In genomic region chr20:34377072-34377847, GRCh38 we compare ENCODE assay signal across 1 cellular context.
TF ChIP-seq lines count a peak whose summit lies in the region.

No MANE protein-coding gene starts in this region.

TF ChIP-seq in GM23338, 12 proteins besides CTCF, POLR2A, EP300 and RAD21 (continued from another document):
- TF ChIP-seq EZH2 (IDR thresholded peaks at IDR 0.05; ENCODE audit: low read depth, unreplicated experiment) = no peak
- no peak for TF ChIP-seq NANOG (IDR thresholded peaks at IDR 0.05; ENCODE audit: borderline replicate concordance)
- TF ChIP-seq POLR2AphosphoS5 (IDR thresholded peaks at IDR 0.05; ENCODE audit: low read depth) = no peak
- TF ChIP-seq ZNF114 (CRISPR knock-in tag; IDR thresholded peaks at IDR 0.05) = no peak
- TF ChIP-seq EZH2phosphoT487 (IDR thresholded peaks at IDR 0.05; ENCODE audit: unreplicated experiment) = no peak
- TF ChIP-seq CREB1 (CRISPR knock-in tag; IDR thresholded peaks at IDR 0.05; ENCODE audit: low read depth) = no peak
- no peak for TF ChIP-seq REST (IDR thresholded peaks at IDR 0.05; ENCODE audit: unreplicated experiment)
- TF ChIP-seq ZNF331 (CRISPR knock-in tag; IDR thresholded peaks at IDR 0.05; ENCODE audit: low read depth) = no peak
- TF ChIP-seq STAT1 (IDR thresholded peaks at IDR 0.05; ENCODE audit: unreplicated experiment) = no peak
- TF ChIP-seq JUNB (IDR thresholded peaks at IDR 0.05; ENCODE audit: unreplicated experiment) = no peak
- TF ChIP-seq ETS1 (IDR thresholded peaks at IDR 0.05) = no peak
